9 cellular contexts compared by ENCODE assay signal in the genomic region with DNA sequence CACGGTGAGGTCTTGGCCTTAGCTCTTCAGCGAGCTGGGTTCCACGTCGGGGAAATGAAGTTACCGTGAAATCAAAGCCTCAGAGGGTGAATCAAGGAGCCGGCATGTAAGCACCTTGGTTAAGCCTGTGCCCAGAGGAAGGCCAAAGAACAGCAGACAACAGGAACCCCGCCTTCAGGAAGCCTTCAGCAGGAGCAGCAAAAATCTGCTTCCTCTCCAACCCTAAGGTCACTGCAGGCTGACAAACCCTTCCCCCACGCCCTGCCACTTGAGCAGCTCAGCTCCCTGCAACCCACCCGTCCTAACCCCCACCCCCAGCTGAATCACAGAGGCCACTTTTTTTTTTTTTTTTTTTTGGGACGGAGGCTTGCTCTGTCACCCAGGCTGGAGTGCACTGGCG.
A peak's percentile ranks its signal among the peaks of the same experiment; 100 is the strongest.
DNase-seq lines count a peak whose midpoint lies in the region; ATAC-seq, FAIRE-seq and TF ChIP-seq lines count a peak whose summit lies in the region.
"Had no signal": no experiment of that assay in that cellular context is flagged by ENCODE, and none has a peak within 500 bp of the region (broad histone marks: within the 10 kb centered on the region; RNA-seq: fewer than 3 reads in every experiment).

No MANE protein-coding gene starts in this region.

- peak overlapping the region; percentile 57 for H3K9ac ChIP-seq in endothelial cell of umbilical vein (replicated peaks; ENCODE audit: extremely low read depth, insufficient read depth, low read length)

- ATAC-seq in WTC11, result peak; percentile 74
- ATAC-seq in psoas muscle, result peak in 1 of 4 donors; percentile 26
- ATAC-seq in HG03460 (IDR thresholded peaks at IDR 0.05; ENCODE audit: unreplicated experiment), result no peak
- ATAC-seq in HG03354 (IDR thresholded peaks at IDR 0.05; ENCODE audit: poor library complexity, severe bottlenecking, unreplicated experiment), result no peak

- H3K27me3 ChIP-seq in endothelial cell of umbilical vein (ENCODE audit: control insufficient read depth in 2 of 2, insufficient read depth in 2 of 2, low read length in 2 of 2) (no peaks in the 10 kb centered on the region), psoas muscle (ENCODE audit: insufficient read depth in 3 of 3, low read length in 2 of 3) (peaks cover 0 to 3% (median 0%) of the 10 kb centered on the region in 3 donors)

- H3K27ac Mint-ChIP-seq in WTC11, result no peak overlapping the region

- TF ChIP-seq CTCF in WTC11 (IDR thresholded peaks at IDR 0.05) (no peak), endothelial cell of umbilical vein (IDR thresholded peaks at IDR 0.05; ENCODE audit: extremely low read depth in 1 of 2, insufficient read depth in 1 of 2, low read depth in 1 of 2, low read length in 2 of 2) (no peak), psoas muscle (IDR thresholded peaks at IDR 0.05) (no peak)

- intact Hi-C loops in endothelial cell of umbilical vein (cut with micrococcal nuclease) (loop anchor here (2.0 kb wide), 1 partner anchor 36 kb away; no protein-coding TSS in a partner anchor), psoas muscle (cut with DNase I) (no loop called here)

- H3K27me3 Mint-ChIP-seq in WTC11 (ENCODE audit: low read depth), result no peaks in the 10 kb centered on the region; the same call in 1 of the 2 replicates

- peak overlapping the region; percentile 78 for H2AFZ ChIP-seq in endothelial cell of umbilical vein (ENCODE audit: low read depth, low read length)

- FAIRE-seq in endothelial cell of umbilical vein (lab: Jason Lieb, UNC), result peak; percentile 90

- H3K4me3 Mint-ChIP-seq in WTC11, result no peak overlapping the region

- H4K20me1 ChIP-seq in endothelial cell of umbilical vein (replicated peaks; ENCODE audit: control insufficient read depth, extremely low read depth, insufficient read depth, low read length), result no peaks in the 10 kb centered on the region

- dilution Hi-C loops in endothelial cell of umbilical vein (cut with MboI; ENCODE audit: extremely low pct_ligation_motif_present, low sequenced_read_pairs), result no loop called here

- POLR2A ChIA-PET in WTC11 (lab: Charles Lee), result no interaction called here
- POLR2A ChIA-PET in endothelial cell of umbilical vein (lab: Charles Lee), result interaction anchor here (1.0 to 1.2 kb wide), 2 partner anchors 9 to 111 kb away, joined by 3 to 4 read pairs; no protein-coding TSS in a partner anchor

- BruUV-seq in endothelial cell of umbilical vein (replicated peaks; lab: Mats Ljungman, UMichigan), result no TSS peak

- WGBS in psoas muscle, 3 donors, result 29 to 36% (median 34%) methylated on average over 10 to 11 of the region's 11 CpGs

- no peaks in the 10 kb centered on the region for H3K79me2 ChIP-seq in endothelial cell of umbilical vein (ENCODE audit: control insufficient read depth, insufficient read depth, low read length)

- H3K9me1 ChIP-seq in endothelial cell of umbilical vein (replicated peaks; ENCODE audit: control insufficient read depth, extremely low read depth, insufficient read depth, low read length), result no peaks in the 10 kb centered on the region

- H3K36me3 Mint-ChIP-seq in WTC11, result no peaks in the 10 kb centered on the region

- H3K9me3 ChIP-seq in endothelial cell of umbilical vein (replicated peaks; ENCODE audit: control insufficient read depth, insufficient read depth, low read length) (no peaks in the 10 kb centered on the region), psoas muscle (no peaks in the 10 kb centered on the region)

- CTCF ChIA-PET in WTC11 (lab: Charles Lee) (no interaction called here), endothelial cell of umbilical vein (lab: Charles Lee) (interaction anchor here (1.2 to 1.9 kb wide), 2 partner anchors 13 to 44 kb away, joined by 3 to 4 read pairs; no protein-coding TSS in a partner anchor)

- peak; percentile 43 for TF ChIP-seq POLR2A in endothelial cell of umbilical vein (IDR thresholded peaks at IDR 0.05; ENCODE audit: low read depth, low read length)

- H3K4me2 ChIP-seq in endothelial cell of umbilical vein (ENCODE audit: insufficient read depth, low read length), result peak overlapping the region; percentile 72

- H3K36me3 ChIP-seq in endothelial cell of umbilical vein (ENCODE audit: control insufficient read depth in 2 of 2, extremely low read depth in 1 of 2, insufficient read depth in 2 of 2, low read length in 2 of 2) (no peaks in the 10 kb centered on the region), psoas muscle (ENCODE audit: insufficient read depth in 1 of 2, low read depth in 1 of 2) (no peaks in the 10 kb centered on the region)

- H3K27ac ChIP-seq in endothelial cell of umbilical vein (ENCODE audit: insufficient read depth, low read depth, low read length) (peak overlapping the region; percentile 90), psoas muscle (peak overlapping the region; percentile 36)

- H3K4me3 ChIP-seq in endothelial cell of umbilical vein (replicated peaks in 1 of 3; ENCODE audit: insufficient read depth in 1 of 3, low read depth in 1 of 3, low read length in 3 of 3) (no peak overlapping the region), psoas muscle (no peak overlapping the region)

- peaks cover 11% of the 10 kb centered on the region for H3K4me1 Mint-ChIP-seq in WTC11

- H3K4me1 ChIP-seq in endothelial cell of umbilical vein (ENCODE audit: control insufficient read depth, extremely low read depth, insufficient read depth, low read length) (peaks cover 25% of the 10 kb centered on the region), psoas muscle (no peaks in the 10 kb centered on the region)

- DNase-seq in ELF-1 (ENCODE audit: low read depth, low spot score) (peak; percentile 36), WTC11 (ENCODE audit: low spot score) (no peak), endothelial cell of umbilical vein (ENCODE audit: low read depth, low spot score) (peak; percentile 82), psoas muscle (peak in 1 of 2 donors; percentile 38), NAMALWA (ENCODE audit: low spot score) (no peak), glomerular visceral epithelial cell (ENCODE audit: extremely low spot score) (no peak)
- DNase-seq: NCI-H1436 had no signal

- H3K9me3 Mint-ChIP-seq in WTC11, result peaks cover 8% of the 10 kb centered on the region; the same call in 1 of the 2 replicates

TF ChIP-seq in WTC11, 78 proteins besides CTCF, POLR2A, EP300 and RAD21 (continues in another document):
- TF ChIP-seq, protein P1, sequence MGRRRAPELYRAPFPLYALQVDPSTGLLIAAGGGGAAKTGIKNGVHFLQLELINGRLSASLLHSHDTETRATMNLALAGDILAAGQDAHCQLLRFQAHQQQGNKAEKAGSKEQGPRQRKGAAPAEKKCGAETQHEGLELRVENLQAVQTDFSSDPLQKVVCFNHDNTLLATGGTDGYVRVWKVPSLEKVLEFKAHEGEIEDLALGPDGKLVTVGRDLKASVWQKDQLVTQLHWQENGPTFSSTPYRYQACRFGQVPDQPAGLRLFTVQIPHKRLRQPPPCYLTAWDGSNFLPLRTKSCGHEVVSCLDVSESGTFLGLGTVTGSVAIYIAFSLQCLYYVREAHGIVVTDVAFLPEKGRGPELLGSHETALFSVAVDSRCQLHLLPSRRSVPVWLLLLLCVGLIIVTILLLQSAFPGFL (CRISPR knock-in tag; IDR thresholded peaks at IDR 0.05; ENCODE audit: borderline replicate concordance), result no peak
- no peak for TF ChIP-seq NFE2L1 (CRISPR knock-in tag; IDR thresholded peaks at IDR 0.05)

TF ChIP-seq in endothelial cell of umbilical vein, 7 proteins besides CTCF, POLR2A, EP300 and RAD21:
- TF ChIP-seq POLR2AphosphoS5 (IDR thresholded peaks at IDR 0.05; ENCODE audit: insufficient read depth, low read depth, low read length), result peak; percentile 77
- TF ChIP-seq EZH2 (IDR thresholded peaks at IDR 0.05; ENCODE audit: borderline replicate concordance, low read depth, low read length, severe bottlenecking), result no peak
- TF ChIP-seq MYC (IDR thresholded peaks at IDR 0.05; ENCODE audit: low read depth, low read length), result peak; percentile 77
- TF ChIP-seq JUN (IDR thresholded peaks at IDR 0.05; ENCODE audit: borderline replicate concordance, insufficient read depth, insufficient read length, low read depth), result no peak

Comparison
In these comparisons a context has a peak if more than half of its experiments do, and no peak if none do; other contexts are left out.
1. DNase-seq: peak in ELF-1 (single experiment) and endothelial cell of umbilical vein (single experiment); none in WTC11 (single experiment), NAMALWA (single experiment) and glomerular visceral epithelial cell (single experiment).